In genomic region chr6:123551939-123552707, GRCh38 we compare ENCODE assay signal across 25 cellular contexts.
DNase-seq lines count a peak whose midpoint lies in the region; ATAC-seq and TF ChIP-seq lines count a peak whose summit lies in the region.
"Had no signal": no experiment of that assay in that cellular context is flagged by ENCODE, and none has a peak within 500 bp of the region (broad histone marks: within the 10 kb centered on the region; RNA-seq: fewer than 3 reads in every experiment).

No MANE protein-coding gene starts in this region.

- H3K27me3 ChIP-seq in cardiac muscle cell (no peaks in the 10 kb centered on the region), neuron (ENCODE audit: insufficient read depth, low read length) (no peaks in the 10 kb centered on the region), tibial artery (no peaks in the 10 kb centered on the region)
- H3K27me3 ChIP-seq: brain microvascular endothelial cell had no signal

- no peaks in the 10 kb centered on the region for H3K79me2 ChIP-seq in OCI-LY7 (ENCODE audit: insufficient read depth, low read depth, low read length)

- intact Hi-C loops in Right ventricle myocardium inferior (cut with DNase I), result no loop called here
- intact Hi-C loops in tibial artery (cut with DNase I; ENCODE audit: low total_unique reads), result no loop called here
- intact Hi-C loops in OCI-LY7 (cut with micrococcal nuclease; ENCODE audit: unreplicated experiment), result no loop called here

- POLR2A ChIA-PET in OCI-LY7 (lab: Charles Lee), result interaction anchor here (0.6 to 1.2 kb wide), 2 partner anchors 21 to 1513 kb away, joined by 3 to 4 read pairs; no protein-coding TSS in a partner anchor

- CTCF ChIA-PET in OCI-LY7 (lab: Charles Lee; ENCODE audit: unreplicated experiment), result no interaction called here

- TF ChIP-seq CTCF in cardiac muscle cell (IDR thresholded peaks at IDR 0.05; ENCODE audit: low read depth, low read length) (no peak), fibroblast of the aortic adventitia (IDR thresholded peaks at IDR 0.05; ENCODE audit: insufficient read depth, low read length) (no peak), tibial artery (IDR thresholded peaks at IDR 0.05) (no peak), OCI-LY7 (conservative IDR thresholded peaks at IDR 0.05; ENCODE audit: low read length) (no peak)

- no peak overlapping the region for H3K4me2 ChIP-seq in OCI-LY7 (ENCODE audit: low read length)

- H3K4me3 ChIP-seq in cardiac muscle cell (no peak overlapping the region), fibroblast of the aortic adventitia (ENCODE audit: low read depth, low read length) (no peak overlapping the region), neuron (ENCODE audit: low read length) (no peak overlapping the region), tibial artery (no peak overlapping the region), OCI-LY7 (ENCODE audit: low read depth, low read length, poor library complexity, severe bottlenecking) (no peak overlapping the region)
- H3K4me3 ChIP-seq: skin epidermis had no signal

- no peaks in the 10 kb centered on the region for H3K9me3 ChIP-seq in cardiac muscle cell (ENCODE audit: low read depth)
- no peaks in the 10 kb centered on the region for H3K9me3 ChIP-seq in neuron (ENCODE audit: low read length)
- H3K9me3 ChIP-seq in tibial artery, result no peaks in the 10 kb centered on the region
- H3K9me3 ChIP-seq in OCI-LY7 (ENCODE audit: low read length), result no peaks in the 10 kb centered on the region

- peak overlapping the region; percentile 9 for H2AFZ ChIP-seq in neuron (ENCODE audit: low read depth, low read length)
- no peak overlapping the region for H2AFZ ChIP-seq in OCI-LY7 (ENCODE audit: low read length)

- DNase-seq in cardiac muscle cell (ENCODE audit: low read depth in 1 of 2, low spot score in 1 of 2) (peak in 1 of 2 donors; percentile 2), Right ventricle myocardium inferior (ENCODE audit: missing footprints) (no peak), fibroblast of the aortic adventitia (ENCODE audit: low read depth) (peak; percentile 80), tibial artery (no peak), caudate nucleus (lab: John Stamatoyannopoulos, UW) (no peak), OCI-LY7 (ENCODE audit: low spot score) (no peak), DMS153 treated with DMSO at 0.1 percent for 48 hours (lab: John Stamatoyannopoulos, UW; ENCODE audit: unreplicated experiment) (no peak)
- DNase-seq: activated CD4-positive, alpha-beta T cell treated with anti-CD3 and anti-CD28 coated beads, Interleukin-2, amount 50 U/mL, for 1 hour; brain microvascular endothelial cell; DMS153; GF-D8; head of caudate nucleus; NCI-H1105 treated with DMSO at 0.1 percent for 48 hours; NCI-H2081 treated with DMSO at 0.1 percent for 48 hours; PC-3; posterior cingulate gyrus; SIG-M5; SW 1271; T1000 had no signal

- H4K20me1 ChIP-seq in OCI-LY7 (ENCODE audit: insufficient read depth, low read length), result no peaks in the 10 kb centered on the region

- no TSS peak for BruUV-seq in OCI-LY7 (replicated peaks; lab: Mats Ljungman, UMichigan)

- H3K9me2 ChIP-seq in OCI-LY7 (ENCODE audit: insufficient read depth, low read length), result no peaks in the 10 kb centered on the region

- no peak for ATAC-seq in Right ventricle myocardium inferior
- ATAC-seq: activated naive CD4-positive, alpha-beta T cell treated with anti-CD3 and anti-CD28 coated beads, Interleukin-2, amount 50 U/mL, for 72 hours; activated T-helper 17 cell treated with anti-CD3 and anti-CD28 coated beads, Interleukin-2, amount 50 U/mL, for 72 hours; natural killer cell treated with Interleukin-12 subunit alpha and Interleukin-12 subunit beta and Interleukin-15 and Interleukin-18, amount 100 ng/mL, for 72 hours; PC-3; WTC11 had no signal

- H3K4me1 ChIP-seq in cardiac muscle cell (ENCODE audit: low read depth), result peaks cover 20% of the 10 kb centered on the region
- H3K4me1 ChIP-seq in neuron (ENCODE audit: insufficient read depth, low read length), result peaks cover 5% of the 10 kb centered on the region
- peaks cover 3 to 92% (median 17%) of the 10 kb centered on the region in 4 donors for H3K4me1 ChIP-seq in tibial artery
- H3K4me1 ChIP-seq in OCI-LY7 (ENCODE audit: insufficient read depth, low read length, poor library complexity, severe bottlenecking), result no peaks in the 10 kb centered on the region

- H3K36me3 ChIP-seq in cardiac muscle cell (no peaks in the 10 kb centered on the region), neuron (ENCODE audit: insufficient read depth, low read length) (no peaks in the 10 kb centered on the region), tibial artery (no peaks in the 10 kb centered on the region), OCI-LY7 (ENCODE audit: insufficient read depth, low read length) (no peaks in the 10 kb centered on the region)
- H3K36me3 ChIP-seq: brain microvascular endothelial cell had no signal

- H3K27ac ChIP-seq in cardiac muscle cell, result peak overlapping the region; percentile 58
- H3K27ac ChIP-seq in tibial artery, result peak overlapping the region; percentile 38 to 57
- H3K27ac ChIP-seq in caudate nucleus (ENCODE audit: low read depth, low read length), result no peak overlapping the region
- H3K27ac ChIP-seq in OCI-LY7 (ENCODE audit: low read depth, low read length, poor library complexity, severe bottlenecking), result no peak overlapping the region
- H3K27ac ChIP-seq: brain microvascular endothelial cell, skin epidermis had no signal

Comparison
In these comparisons a context has a peak if more than half of its experiments do, and no peak if none do; other contexts are left out.
1. H3K27ac ChIP-seq: peak in cardiac muscle cell (single experiment) and tibial artery (2 of 2); none in caudate nucleus (single experiment) and OCI-LY7 (single experiment).